8 cellular contexts compared by ENCODE assay signal in the genomic region with DNA sequence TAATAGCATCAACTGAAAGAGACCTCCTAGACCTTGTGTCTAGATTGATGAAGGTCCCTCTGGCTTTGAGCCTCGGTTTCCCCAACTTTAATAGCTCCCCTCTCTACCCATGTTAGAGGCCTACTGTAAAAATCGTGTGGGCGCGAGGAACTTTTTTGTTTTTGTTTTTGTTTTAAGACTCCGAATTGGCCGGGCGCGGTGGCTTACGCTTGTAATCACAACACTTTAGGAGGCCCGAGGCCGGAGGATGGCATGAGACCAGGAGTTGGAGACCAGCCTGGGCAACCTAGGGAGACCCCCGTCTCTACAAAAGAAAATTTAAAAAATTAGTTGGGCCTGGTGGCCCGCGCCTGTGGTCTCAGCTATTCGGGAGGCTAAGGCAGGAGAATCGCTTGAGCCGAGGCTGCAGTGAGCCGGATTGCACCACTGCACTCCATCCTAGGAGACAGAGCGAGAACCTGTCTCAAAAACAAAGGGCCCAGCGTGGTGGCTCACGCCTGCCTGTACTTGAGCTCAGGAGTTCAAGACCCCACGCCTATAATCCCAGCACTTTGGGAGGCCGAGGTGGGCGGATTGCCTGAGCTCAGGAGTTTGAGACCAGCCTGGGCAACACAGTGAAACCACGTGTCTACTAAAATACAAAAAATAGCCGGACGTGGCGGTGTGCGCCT. TPM values are rescaled to one million over a fixed set of nuclear protein-coding genes. Genes with fewer than 3 reads are reported as not detected.
DNase-seq lines count a peak whose midpoint lies in the region; ATAC-seq and TF ChIP-seq lines count a peak whose summit lies in the region.

No MANE protein-coding gene starts in this region.

- TF ChIP-seq EP300 in SK-N-SH (IDR thresholded peaks at IDR 0.05; ENCODE audit: borderline replicate concordance in 1 of 2, low read depth in 1 of 2, low read length in 1 of 2) = no peak; a peak in 1 of 4 replicates
- TF ChIP-seq EP300 in esophagus muscularis mucosa (IDR thresholded peaks at IDR 0.05) = no peak

- TF ChIP-seq CTCF in SK-N-SH (IDR thresholded peaks at IDR 0.05) = no peak
- no peak for TF ChIP-seq CTCF in esophagus muscularis mucosa (IDR thresholded peaks at IDR 0.05)
- TF ChIP-seq CTCF in prostate gland (IDR thresholded peaks at IDR 0.05) = no peak

- TF ChIP-seq POLR2A in esophagus muscularis mucosa (IDR thresholded peaks at IDR 0.05; ENCODE audit: low read depth) (no peak), prostate gland (IDR thresholded peaks at IDR 0.05) (peak; percentile 8)

- CTCF ChIA-PET in SK-N-SH (lab: Yijun Ruan, JAX) = interaction anchor here (0.7 to 2.2 kb wide), 11 partner anchors 19 to 159 kb away, joined by 3 to 7 read pairs (median 5); partner anchors contain the start of genes DNAAF3 and TMEM86B

- no peak for TF ChIP-seq RAD21 in SK-N-SH (IDR thresholded peaks at IDR 0.05; ENCODE audit: low read length)

- H3K9me3 ChIP-seq in GM23248 (ENCODE audit: low read depth) (no peaks in the 10 kb centered on the region), SK-N-SH (no peaks in the 10 kb centered on the region), esophagus muscularis mucosa (no peaks in the 10 kb centered on the region), prostate gland (no peaks in the 10 kb centered on the region)

- intact Hi-C loops in esophagus muscularis mucosa (cut with DNase I) (loop anchor here (5.0 kb wide), 1 partner anchor 42 kb away; no protein-coding TSS in a partner anchor), prostate gland (cut with DNase I) (loop anchor here (1.0 kb wide), 1 partner anchor 21 kb away; the partner anchor contains the start of gene HSPBP1)

- H3K79me2 ChIP-seq in GM23248 (ENCODE audit: insufficient read depth) (peaks cover 40% of the 10 kb centered on the region), SK-N-SH (ENCODE audit: insufficient read depth) (peaks cover 40% of the 10 kb centered on the region)

- H3K4me2 ChIP-seq in GM23248 (ENCODE audit: unreplicated experiment) = peak overlapping the region; percentile 92
- peak overlapping the region; percentile 74 for H3K4me2 ChIP-seq in SK-N-SH

- WGBS in GM23248 (ENCODE audit: low coverage in 1 of 2, low lambda C conversion rate in 2 of 2, missing lambda C conversion rate in 2 of 2), 2 experiments = 39 to 42% methylated on average over 27 to 29 of the region's 29 CpGs
- 52% methylated on average over 28 of the region's 29 CpGs for WGBS in SK-N-SH (ENCODE audit: low lambda C conversion rate)
- 45% methylated on average over 29 of the region's 29 CpGs for WGBS in esophagus muscularis mucosa
- WGBS in prostate gland = 47% methylated on average over 29 of the region's 29 CpGs

- H3K27ac ChIP-seq in GM23248 (peak overlapping the region; percentile 93), SK-N-SH (ENCODE audit: low read depth in 2 of 2, low read length in 1 of 2) (peak overlapping the region; percentile 84 to 98), esophagus muscularis mucosa (replicated peaks in 1 of 4) (peak overlapping the region; percentile 89 to 97 (median 92)), prostate gland (peak overlapping the region; percentile 83 to 90)

- peaks cover 26% of the 10 kb centered on the region for H3K4me1 ChIP-seq in GM23248 (ENCODE audit: insufficient read depth)
- H3K4me1 ChIP-seq in SK-N-SH (ENCODE audit: control insufficient read depth in 1 of 2, insufficient read depth in 2 of 2, low read depth in 1 of 2, low read length in 1 of 2) = peaks cover 17 to 26% of the 10 kb centered on the region in 2 experiments; a peak in 3 of 4 replicates
- peaks cover 39 to 45% (median 45%) of the 10 kb centered on the region in 4 donors for H3K4me1 ChIP-seq in esophagus muscularis mucosa
- peaks cover 7% of the 10 kb centered on the region for H3K4me1 ChIP-seq in prostate gland (replicated peaks)

- H3K27me3 ChIP-seq in GM23248 (replicated peaks; ENCODE audit: insufficient read depth) (no peaks in the 10 kb centered on the region), SK-N-SH (ENCODE audit: insufficient read depth) (no peaks in the 10 kb centered on the region), esophagus muscularis mucosa (no peaks in the 10 kb centered on the region), prostate gland (replicated peaks; ENCODE audit: insufficient read depth) (no peaks in the 10 kb centered on the region)

- H3K36me3 ChIP-seq in GM23248 (ENCODE audit: low read depth) (no peaks in the 10 kb centered on the region; the same call in 1 of the 2 replicates), SK-N-SH (replicated peaks in 1 of 2; ENCODE audit: control insufficient read depth in 1 of 2, insufficient read depth in 2 of 2, low read length in 1 of 2) (peaks cover 0 to 4% of the 10 kb centered on the region in 2 experiments), esophagus muscularis mucosa (peaks cover 0 to 15% (median 9%) of the 10 kb centered on the region in 4 donors), prostate gland (no peaks in the 10 kb centered on the region)

- peak overlapping the region; percentile 93 for H2AFZ ChIP-seq in GM23248
- peak overlapping the region; percentile 69 for H2AFZ ChIP-seq in SK-N-SH (ENCODE audit: low read depth)

- ATAC-seq in GM18502 (IDR thresholded peaks at IDR 0.05; ENCODE audit: poor library complexity, unreplicated experiment) = no peak

- H3K9me2 ChIP-seq in GM23248 (ENCODE audit: insufficient read depth) = no peaks in the 10 kb centered on the region
- H3K9me2 ChIP-seq in SK-N-SH = no peaks in the 10 kb centered on the region

- H3K9ac ChIP-seq in GM23248 (peak overlapping the region; percentile 92), SK-N-SH (peak overlapping the region; percentile 79)

- DNase-seq in GM23248 (no peak), SK-N-SH (no peak), esophagus muscularis mucosa (ENCODE audit: extremely low spot score) (no peak), prostate gland (ENCODE audit: low spot score) (no peak), dedifferentiated amniotic fluid mesenchymal stem cell (ENCODE audit: extremely low spot score) (no peak)
- DNase-seq in stimulated activated naive CD4-positive, alpha-beta T cell treated with Interleukin-2 at 50 U/mL for 16 hours (lab: John Stamatoyannopoulos, UW) = no peak
- no peak for DNase-seq in stimulated activated CD4-positive, alpha-beta T cell treated with anti-CD3 and anti-CD28 coated beads, Interleukin-4, amount 100 ng/mL, for 4 hours

- H3F3A ChIP-seq in GM23248 (ENCODE audit: insufficient read depth) = peaks cover 32% of the 10 kb centered on the region
- peaks cover 2% of the 10 kb centered on the region for H3F3A ChIP-seq in SK-N-SH (replicated peaks; ENCODE audit: insufficient read depth)

- in situ Hi-C loops in GM23248 (cut with MboI) = no loop called here

- H4K20me1 ChIP-seq in GM23248 (ENCODE audit: insufficient read depth) = peaks cover 6% of the 10 kb centered on the region; the same call in 1 of the 2 replicates
- peaks cover 35% of the 10 kb centered on the region for H4K20me1 ChIP-seq in SK-N-SH (ENCODE audit: insufficient read depth)

- POLR2A ChIA-PET in SK-N-SH (lab: Yijun Ruan, JAX) = interaction anchor here (0.7 to 2.3 kb wide), 12 partner anchors 9 to 148 kb away, joined by 3 to 19 read pairs (median 7); partner anchors contain the start of genes HSPBP1, KMT5C, SYT5 and TMEM86B

- peak overlapping the region; percentile 98 for H3K4me3 ChIP-seq in GM23248
- H3K4me3 ChIP-seq in SK-N-SH (ENCODE audit: low read depth in 2 of 2, low read length in 1 of 2) = peak overlapping the region; percentile 43 to 57
- H3K4me3 ChIP-seq in esophagus muscularis mucosa = peak overlapping the region; percentile 94 to 99 (median 98)
- H3K4me3 ChIP-seq in prostate gland = peak overlapping the region; percentile 89 to 94

TF ChIP-seq in SK-N-SH, 30 proteins besides CTCF, POLR2A, EP300 and RAD21:
- 0 out of 2 replicates have a peak, but pooled peaks have one; percentile 10 for TF ChIP-seq GATA2 (CRISPR knock-in tag; IDR thresholded peaks at IDR 0.05)
- TF ChIP-seq TEAD4 (IDR thresholded peaks at IDR 0.05; ENCODE audit: borderline replicate concordance, insufficient read depth) = no peak
TF ChIP-seq in SK-N-SH: peak in this region for 1.

RNA-seq across cellular contexts. Expression of gene PPP6R1, which starts 0.9 kb away (rescaled TPM):
- total RNA-seq in GM23248 (2014; rRNA removed; shearing (Covaris generic)) = 36.2 and 36.9 TPM in 2 replicates
- 9.7 and 12.1 TPM in 2 replicates for polyA plus RNA-seq in GM23248 (2016; fragmentation: Nextera tagmentation; extraction: Ambion mirVana)
- 44.9 and 47.8 TPM in 2 replicates for polyA plus RNA-seq in SK-N-SH (2012; rRNA removed)
- 23.6 and 36.5 TPM in 2 replicates for polyA plus RNA-seq in SK-N-SH (2012; cell fraction: cytosol; rRNA removed)
- polyA plus RNA-seq in SK-N-SH (2012; cell fraction: nucleus; rRNA removed) = 89.2 and 89.5 TPM in 2 replicates
- total RNA-seq in esophagus muscularis mucosa = 10 to 100 TPM; 37.4 to 75.5 (median 45.6) TPM
- 100 to 1,000 TPM in 1 of 2 donors, 10 to 100 TPM in 1; 49.5 to 112 TPM for total RNA-seq in prostate gland

RNA-seq across cellular contexts. Expression of gene HSPBP1, which starts 20.2 kb away (rescaled TPM):
- 31.9 and 42.5 TPM in 2 replicates for total RNA-seq in GM23248 (2014; rRNA removed; shearing (Covaris generic))
- polyA plus RNA-seq in GM23248 (2016; fragmentation: Nextera tagmentation; extraction: Ambion mirVana) (60.2 and 62.5 TPM in 2 replicates), SK-N-SH (2012; rRNA removed) (51.7 and 55.4 TPM in 2 replicates)
- polyA plus RNA-seq in SK-N-SH (2012; cell fraction: cytosol; rRNA removed) = 21.5 and 38.1 TPM in 2 replicates
- 42.7 and 50.6 TPM in 2 replicates for polyA plus RNA-seq in SK-N-SH (2012; cell fraction: nucleus; rRNA removed)
- total RNA-seq in esophagus muscularis mucosa (10 to 100 TPM; 28.5 to 44.0 (median 32.2) TPM), prostate gland (10 to 100 TPM; 33.6 to 36.0 TPM)

RNA-seq across cellular contexts. Expression of gene BRSK1, which starts 24.1 kb away (rescaled TPM):
- 1.9 and 11.9 TPM in 2 replicates for total RNA-seq in GM23248 (2014; rRNA removed; shearing (Covaris generic))
- polyA plus RNA-seq in GM23248 (2016; fragmentation: Nextera tagmentation; extraction: Ambion mirVana) (0.39 and 0.55 TPM in 2 replicates), SK-N-SH (2012; rRNA removed) (32.2 and 49.7 TPM in 2 replicates)
- polyA plus RNA-seq in SK-N-SH (2012; cell fraction: cytosol; rRNA removed) = 23.5 and 24.1 TPM in 2 replicates
- 150 and 318 TPM in 2 replicates for polyA plus RNA-seq in SK-N-SH (2012; cell fraction: nucleus; rRNA removed)
- total RNA-seq in esophagus muscularis mucosa (10 to 100 TPM in 1 of 4 donors, 1 to 10 TPM in 3; 3.3 to 16.9 (median 6.7) TPM), prostate gland (10 to 100 TPM in 1 of 2 donors, 1 to 10 TPM in 1; 1.4 to 10.9 TPM)

RNA-seq across cellular contexts. Expression of gene TMEM86B, which starts 31.1 kb away (rescaled TPM):
- 0.63 and 2.4 TPM in 2 replicates for total RNA-seq in GM23248 (2014; rRNA removed; shearing (Covaris generic))
- 0.41 and 0.46 TPM in 2 replicates for polyA plus RNA-seq in GM23248 (2016; fragmentation: Nextera tagmentation; extraction: Ambion mirVana)
- polyA plus RNA-seq in SK-N-SH (2012; rRNA removed) = 2.0 and 3.0 TPM in 2 replicates
- polyA plus RNA-seq in SK-N-SH (2012; cell fraction: cytosol; rRNA removed) = 0.64 and 1.2 TPM in 2 replicates
- polyA plus RNA-seq in SK-N-SH (2012; cell fraction: nucleus; rRNA removed) = 17.1 and 28.6 TPM in 2 replicates
- total RNA-seq in esophagus muscularis mucosa = 1 to 10 TPM; 1.7 to 2.8 (median 2.4) TPM
- 10 to 100 TPM in 1 of 2 donors, 1 to 10 TPM in 1; 1.5 to 10.8 TPM for total RNA-seq in prostate gland

RNA-seq across cellular contexts. Expression of gene PTPRH, which starts 50.4 kb away (rescaled TPM):
- 0.43 and 2.9 TPM in 2 replicates for total RNA-seq in GM23248 (2014; rRNA removed; shearing (Covaris generic))
- polyA plus RNA-seq in GM23248 (2016; fragmentation: Nextera tagmentation; extraction: Ambion mirVana) = 0.28 and 0.49 TPM in 2 replicates
- 0.86 and 1.1 TPM in 2 replicates for polyA plus RNA-seq in SK-N-SH (2012; rRNA removed)
- polyA plus RNA-seq in SK-N-SH (2012; cell fraction: cytosol; rRNA removed) = 0.21 and 0.84 TPM in 2 replicates
- polyA plus RNA-seq in SK-N-SH (2012; cell fraction: nucleus; rRNA removed) = 1.5 and 1.9 TPM in 2 replicates
- 1 to 10 TPM in 2 of 4 donors, under 1 TPM in 2; 0.42 to 2.7 (median 1.4) TPM for total RNA-seq in esophagus muscularis mucosa
- total RNA-seq in prostate gland = 1 to 10 TPM in 1 of 2 donors, not detected in 1; 4.0 TPM
